ENCODE assay signal across 9 cellular contexts in genomic region chr9:2013688-2014087, GRCh38. TPM values are rescaled to one million over a fixed set of nuclear protein-coding genes. Genes with fewer than 3 reads are reported as not detected.
DNase-seq lines count a peak whose midpoint lies in the region; TF ChIP-seq lines count a peak whose summit lies in the region.
"Had no signal": no experiment of that assay in that cellular context is flagged by ENCODE, and none has a peak within 500 bp of the region (broad histone marks: within the 10 kb centered on the region; RNA-seq: fewer than 3 reads in every experiment).

No MANE protein-coding gene starts in this region.

- CTCF ChIA-PET in activated naive CD4-positive, alpha-beta T cell treated with anti-CD3 and anti-CD28 coated beads, Interleukin-2, amount 10 ng/mL, durations not matched to agents 7 days and 5 days (lab: Charles Lee): interaction anchor here (1.1 to 1.8 kb wide), 3 partner anchors 55 to 74 kb away, joined by 3 to 8 read pairs (median 3); no protein-coding TSS in a partner anchor

- H3K9me3 ChIP-seq in tibial nerve: no peaks in the 10 kb centered on the region

- TF ChIP-seq CTCF in tibial nerve (IDR thresholded peaks at IDR 0.05): no peak

- peak overlapping the region in 3 of 4 donors; percentile 72 to 87 (median 77) for H3K4me3 ChIP-seq in tibial nerve

- no peaks in the 10 kb centered on the region for H3K36me3 ChIP-seq in tibial nerve

- no peak for DNase-seq in activated naive CD4-positive, alpha-beta T cell treated with anti-CD3 and anti-CD28 coated beads, Interleukin-2, amount 10 ng/mL, durations not matched to agents 7 days and 5 days
- no peak for DNase-seq in activated naive CD4-positive, alpha-beta T cell treated with Interleukin-2 at 50 U/mL for 16 hours
- no peak for DNase-seq in activated naive CD8-positive, alpha-beta T cell treated with anti-CD3 and anti-CD28 coated beads for 36 hours
- peak; percentile 56 for DNase-seq in iris pigment epithelial cell (ENCODE audit: low read depth)
- DNase-seq in tibial nerve (ENCODE audit: low spot score in 2 of 2): no peak
- DNase-seq in globus pallidus (ENCODE audit: low spot score): no peak
- no peak for DNase-seq in GF-D8 (lab: John Stamatoyannopoulos, UW)
- no peak for DNase-seq in NCI-H524 treated with DMSO at 0.1 percent for 48 hours (lab: John Stamatoyannopoulos, UW)
- DNase-seq: DMS 273 treated with DMSO at 0.1 percent for 48 hours had no signal

- H3K4me1 Mint-ChIP-seq in activated naive CD4-positive, alpha-beta T cell treated with anti-CD3 and anti-CD28 coated beads, Interleukin-2, amount 10 ng/mL, durations not matched to agents 7 days and 5 days: peaks cover 36% of the 10 kb centered on the region
- peaks cover 30% of the 10 kb centered on the region for H3K4me1 Mint-ChIP-seq in activated naive CD8-positive, alpha-beta T cell treated with anti-CD3 and anti-CD28 coated beads for 36 hours

- H3K4me1 ChIP-seq in tibial nerve: peaks cover 0 to 19% (median 14%) of the 10 kb centered on the region in 4 donors

- peaks cover 10% of the 10 kb centered on the region for H3K36me3 Mint-ChIP-seq in activated naive CD4-positive, alpha-beta T cell treated with anti-CD3 and anti-CD28 coated beads, Interleukin-2, amount 10 ng/mL, durations not matched to agents 7 days and 5 days
- no peaks in the 10 kb centered on the region for H3K36me3 Mint-ChIP-seq in activated naive CD8-positive, alpha-beta T cell treated with anti-CD3 and anti-CD28 coated beads for 36 hours

- peaks cover 4% of the 10 kb centered on the region for H3K27me3 Mint-ChIP-seq in activated naive CD4-positive, alpha-beta T cell treated with anti-CD3 and anti-CD28 coated beads, Interleukin-2, amount 10 ng/mL, durations not matched to agents 7 days and 5 days
- H3K27me3 Mint-ChIP-seq in activated naive CD8-positive, alpha-beta T cell treated with anti-CD3 and anti-CD28 coated beads for 36 hours: no peaks in the 10 kb centered on the region

- no peaks in the 10 kb centered on the region for H3K27me3 ChIP-seq in tibial nerve

- peak overlapping the region; percentile 28 for H3K27ac Mint-ChIP-seq in activated naive CD4-positive, alpha-beta T cell treated with anti-CD3 and anti-CD28 coated beads, Interleukin-2, amount 10 ng/mL, durations not matched to agents 7 days and 5 days
- no peak overlapping the region for H3K27ac Mint-ChIP-seq in activated naive CD8-positive, alpha-beta T cell treated with anti-CD3 and anti-CD28 coated beads for 36 hours

- H3K9me3 Mint-ChIP-seq in activated naive CD4-positive, alpha-beta T cell treated with anti-CD3 and anti-CD28 coated beads, Interleukin-2, amount 10 ng/mL, durations not matched to agents 7 days and 5 days: no peaks in the 10 kb centered on the region
- H3K9me3 Mint-ChIP-seq in activated naive CD8-positive, alpha-beta T cell treated with anti-CD3 and anti-CD28 coated beads for 36 hours: no peaks in the 10 kb centered on the region

- no peak for TF ChIP-seq EP300 in tibial nerve (IDR thresholded peaks at IDR 0.05)

- WGBS in tibial nerve, 2 donors: 64 to 65% methylated on average over 2 of the region's 2 CpGs

- TF ChIP-seq POLR2A in tibial nerve (IDR thresholded peaks at IDR 0.05): no peak

- peak overlapping the region; percentile 100 for H3K4me3 Mint-ChIP-seq in activated naive CD4-positive, alpha-beta T cell treated with anti-CD3 and anti-CD28 coated beads, Interleukin-2, amount 10 ng/mL, durations not matched to agents 7 days and 5 days
- peak overlapping the region; percentile 98 for H3K4me3 Mint-ChIP-seq in activated naive CD8-positive, alpha-beta T cell treated with anti-CD3 and anti-CD28 coated beads for 36 hours

- peak overlapping the region; percentile 85 to 99 (median 96) for H3K27ac ChIP-seq in tibial nerve

RNA-seq across cellular contexts. Expression of gene SMARCA2, which starts 1.5 kb away (rescaled TPM):
- total RNA-seq in activated naive CD8-positive, alpha-beta T cell treated with anti-CD3 and anti-CD28 coated beads for 36 hours: 10 to 100 TPM; 90.0 to 91.5 TPM
- total RNA-seq in tibial nerve: 100 to 1,000 TPM in 3 of 4 donors, 10 to 100 TPM in 1; 75.9 to 140 (median 119) TPM
